ENCODE assay signal across 8 cellular contexts in genomic region chr5:69188811-69189161, GRCh38. TPM values are rescaled to one million over a fixed set of nuclear protein-coding genes. Genes with fewer than 3 reads are reported as not detected.
DNase-seq lines count a peak whose midpoint lies in the region; TF ChIP-seq lines count a peak whose summit lies in the region.

No MANE protein-coding gene starts in this region.

- H3K79me2 ChIP-seq in MM.1S (ENCODE audit: low read length): 0 out of 2 replicates have a peak, but pooled peaks cover 8% of the 10 kb centered on the region

- H3K9ac ChIP-seq in MM.1S (ENCODE audit: low read length): peak overlapping the region; percentile 91
- H3K9ac ChIP-seq in endodermal cell (ENCODE audit: extremely low read depth, low read length, poor library complexity, severe bottlenecking): peak overlapping the region; percentile 95

- peak overlapping the region; percentile 95 for H3K4me2 ChIP-seq in MM.1S (ENCODE audit: low read depth, low read length)

- DNase-seq in COLO829 (ENCODE audit: low spot score): peak; percentile 2
- DNase-seq in MM.1S: no peak
- no peak for DNase-seq in endodermal cell
- DNase-seq in osteocyte (ENCODE audit: extremely low spot score, unreplicated experiment): no peak
- DNase-seq in globus pallidus (ENCODE audit: low spot score): no peak
- no peak for DNase-seq in iPS-NIHi11 (ENCODE audit: low spot score)
- DNase-seq in AG08395 (ENCODE audit: low spot score): no peak
- no peak for DNase-seq in SKM-1 treated with dmso at 0.1 percent for 144 hours (lab: John Stamatoyannopoulos, UW; ENCODE audit: unreplicated experiment)

- H4K20me1 ChIP-seq in MM.1S (ENCODE audit: insufficient read depth, low read length): no peaks in the 10 kb centered on the region

- 0 out of 2 replicates have a peak, but pooled peaks cover 7% of the 10 kb centered on the region for H3F3A ChIP-seq in MM.1S (ENCODE audit: insufficient read depth, low read length)

- peaks cover 3% of the 10 kb centered on the region for H3K4me1 Mint-ChIP-seq in endodermal cell
- H3K4me1 Mint-ChIP-seq in osteocyte (ENCODE audit: unreplicated experiment): peaks cover 18% of the 10 kb centered on the region

- H3K36me3 ChIP-seq in MM.1S (replicated peaks; ENCODE audit: insufficient read depth, low read length) (no peaks in the 10 kb centered on the region), endodermal cell (ENCODE audit: control insufficient read depth, insufficient read depth, low read length) (peaks cover 18% of the 10 kb centered on the region)

- H3K4me3 ChIP-seq in MM.1S (ENCODE audit: low read length) (peak overlapping the region; percentile 92), endodermal cell (ENCODE audit: low read length) (peak overlapping the region; percentile 99)

- H2AFZ ChIP-seq in MM.1S (ENCODE audit: low read length): peak overlapping the region; percentile 100

- H3K36me3 Mint-ChIP-seq in endodermal cell (ENCODE audit: low read depth) (peaks cover 6% of the 10 kb centered on the region), osteocyte (ENCODE audit: unreplicated experiment) (no peaks in the 10 kb centered on the region)

- H3K9me3 Mint-ChIP-seq in endodermal cell: no peaks in the 10 kb centered on the region
- no peaks in the 10 kb centered on the region for H3K9me3 Mint-ChIP-seq in osteocyte (ENCODE audit: unreplicated experiment)

- H3K27me3 Mint-ChIP-seq in endodermal cell (ENCODE audit: insufficient read depth) (no peaks in the 10 kb centered on the region), osteocyte (ENCODE audit: unreplicated experiment) (no peaks in the 10 kb centered on the region)

- no peaks in the 10 kb centered on the region for H3K9me2 ChIP-seq in MM.1S (replicated peaks; ENCODE audit: insufficient read depth, low read length)

- peak overlapping the region; percentile 98 for H3K27ac Mint-ChIP-seq in endodermal cell
- peak overlapping the region; percentile 100 for H3K27ac Mint-ChIP-seq in osteocyte (ENCODE audit: unreplicated experiment)

- 29 to 35% methylated on average over 7 to 8 of the region's 8 CpGs for WGBS in endodermal cell (ENCODE audit: insufficient coverage in 1 of 2, insufficient read length in 1 of 2), 2 experiments

- peak overlapping the region; percentile 82; the same call in 1 of the 2 replicates for H3K27ac ChIP-seq in MM.1S (ENCODE audit: low read length)
- H3K27ac ChIP-seq in endodermal cell (ENCODE audit: low read depth, low read length): peak overlapping the region; percentile 94

- TF ChIP-seq CTCF in MM.1S (IDR thresholded peaks at IDR 0.05; ENCODE audit: low read length): no peak
- no peak for TF ChIP-seq CTCF in endodermal cell (conservative IDR thresholded peaks at IDR 0.05)
- TF ChIP-seq CTCF in osteocyte (IDR thresholded peaks at IDR 0.05): no peak

- peak overlapping the region; percentile 82 for H3K4me3 Mint-ChIP-seq in endodermal cell
- H3K4me3 Mint-ChIP-seq in osteocyte (ENCODE audit: unreplicated experiment): peak overlapping the region; percentile 95

- no peaks in the 10 kb centered on the region for H3K27me3 ChIP-seq in MM.1S (replicated peaks; ENCODE audit: insufficient read depth, low read length)
- no peaks in the 10 kb centered on the region for H3K27me3 ChIP-seq in endodermal cell (ENCODE audit: control insufficient read depth, insufficient read depth, low read length, poor library complexity, severe bottlenecking)

- no peaks in the 10 kb centered on the region for H3K9me3 ChIP-seq in MM.1S (replicated peaks; ENCODE audit: insufficient read depth, low read length)
- H3K9me3 ChIP-seq in endodermal cell (ENCODE audit: control insufficient read depth, low read length): no peaks in the 10 kb centered on the region

- peaks cover 4% of the 10 kb centered on the region; the same call in 1 of the 2 replicates for H3K4me1 ChIP-seq in MM.1S (ENCODE audit: low read length)
- no peaks in the 10 kb centered on the region for H3K4me1 ChIP-seq in endodermal cell (ENCODE audit: control insufficient read depth, insufficient read depth, low read length)

RNA-seq across cellular contexts. Expression of gene CENPH, which starts 0.6 kb away (rescaled TPM):
- total RNA-seq in endodermal cell (10 to 100 TPM; 43.7 to 87.6 TPM), osteocyte (5.3 and 7.7 TPM in 2 replicates)
- polyA plus RNA-seq in endodermal cell (2013, experiment 1 of 2): 97.7 TPM
- 104 TPM for polyA plus RNA-seq in endodermal cell (2013, experiment 2 of 2)

RNA-seq across cellular contexts. Expression of gene CCNB1, which starts 21.8 kb away (rescaled TPM):
- total RNA-seq in endodermal cell (100 to 1,000 TPM; 196 to 260 TPM), osteocyte (38.5 and 39.3 TPM in 2 replicates)
- 300 TPM for polyA plus RNA-seq in endodermal cell (2013, experiment 1 of 2)
- polyA plus RNA-seq in endodermal cell (2013, experiment 2 of 2): 326 TPM

RNA-seq across cellular contexts. Expression of gene CDK7, which starts 45.9 kb away (rescaled TPM):
- 10 to 100 TPM; 49.7 to 52.0 TPM for total RNA-seq in endodermal cell
- polyA plus RNA-seq in endodermal cell (2013, experiment 1 of 2): 34.6 TPM
- polyA plus RNA-seq in endodermal cell (2013, experiment 2 of 2): 33.0 TPM
- 32.5 and 35.4 TPM in 2 replicates for total RNA-seq in osteocyte
